Comparison of ENCODE assay signal across 7 cellular contexts in genomic region chr1:7771673-7772299, GRCh38. TPM values are rescaled to one million over a fixed set of nuclear protein-coding genes. Genes with fewer than 3 reads are reported as not detected.
DNase-seq lines count a peak whose midpoint lies in the region; ATAC-seq lines count a peak whose summit lies in the region.

No MANE protein-coding gene starts in this region.

- peaks cover 8% of the 10 kb centered on the region for H4K20me1 ChIP-seq in Karpas-422 (ENCODE audit: insufficient read depth, low read depth, low read length)

- H3K27me3 ChIP-seq in Karpas-422 (ENCODE audit: low read length): no peaks in the 10 kb centered on the region

- peak overlapping the region; percentile 83 to 94 (median 90) for H3K4me3 Mint-ChIP-seq in naive B cell

- peak overlapping the region; percentile 94 for H3K9ac ChIP-seq in Karpas-422 (ENCODE audit: low read length)

- H3K27me3 Mint-ChIP-seq in naive B cell: no peaks in the 10 kb centered on the region

- H3K4me1 ChIP-seq in Karpas-422 (ENCODE audit: low read length): peaks cover 18% of the 10 kb centered on the region

- no peaks in the 10 kb centered on the region; the same call in 1 of the 2 replicates for H3K36me3 ChIP-seq in Karpas-422 (ENCODE audit: insufficient read depth, low read length)

- peaks cover 13 to 35% (median 27%) of the 10 kb centered on the region in 3 donors for H3K4me1 Mint-ChIP-seq in naive B cell

- ATAC-seq in GM19452 (IDR thresholded peaks at IDR 0.05; ENCODE audit: unreplicated experiment): peak; percentile 24
- ATAC-seq in naive B cell (ENCODE audit: low read depth in 2 of 2): peak in 1 of 2 donors; percentile 4
- ATAC-seq in HG03432 (IDR thresholded peaks at IDR 0.05; ENCODE audit: unreplicated experiment): no peak
- ATAC-seq in GM18517 (IDR thresholded peaks at IDR 0.05; ENCODE audit: unreplicated experiment): no peak
- no peak for ATAC-seq in GM19324 (IDR thresholded peaks at IDR 0.05; ENCODE audit: low FRiP score, unreplicated experiment)

- DNase-seq in Karpas-422 (no peak), naive B cell (no peak)

- peak overlapping the region; percentile 79 for H3K4me2 ChIP-seq in Karpas-422 (ENCODE audit: low read depth, low read length, poor library complexity, severe bottlenecking)

- peaks cover 43% of the 10 kb centered on the region for H3K79me2 ChIP-seq in Karpas-422 (ENCODE audit: low read length)

- no peak overlapping the region for H3K27ac ChIP-seq in Karpas-422 (ENCODE audit: low read length)
- H3K27ac ChIP-seq in cingulate gyrus (ENCODE audit: low read depth, low read length): peak overlapping the region; percentile 83

- no peaks in the 10 kb centered on the region for H3K9me3 Mint-ChIP-seq in naive B cell

- 0 out of 2 replicates have a peak overlapping the region, but pooled peaks have one; percentile 42 for H2AFZ ChIP-seq in Karpas-422 (ENCODE audit: low read length)

- no peaks in the 10 kb centered on the region for H3K9me2 ChIP-seq in Karpas-422 (replicated peaks; ENCODE audit: insufficient read depth, low read length)

- peak overlapping the region; percentile 99 for H3K4me3 ChIP-seq in Karpas-422 (ENCODE audit: low read length)

- no peaks in the 10 kb centered on the region for H3K9me3 ChIP-seq in Karpas-422 (ENCODE audit: low read length)

- H3K27ac Mint-ChIP-seq in naive B cell: peak overlapping the region; percentile 38 to 97 (median 86)

- H3K36me3 Mint-ChIP-seq in naive B cell: peaks cover 3 to 8% of the 10 kb centered on the region in 2 donors

RNA-seq across cellular contexts. Expression of gene VAMP3, which starts 0.7 kb away (rescaled TPM):
- total RNA-seq in Karpas-422 (2014; rRNA removed; shearing (Covaris generic); ENCODE audit: low replicate concordance): 11.6 and 14.9 TPM in 2 replicates
- 10 to 100 TPM; 30.3 to 42.3 (median 38.0) TPM for polyA plus RNA-seq in naive B cell (ENCODE audit: low read depth in 6 of 6)

RNA-seq across cellular contexts. Expression of gene PER3, which starts 12.3 kb away (rescaled TPM):
- total RNA-seq in Karpas-422 (2014; rRNA removed; shearing (Covaris generic); ENCODE audit: low replicate concordance): 0.51 and 3.5 TPM in 2 replicates
- polyA plus RNA-seq in naive B cell (ENCODE audit: low read depth in 6 of 6): 1 to 10 TPM in 4 of 6 donors, under 1 TPM in 2; 0.48 to 2.7 (median 1.6) TPM
